In the genomic region with DNA sequence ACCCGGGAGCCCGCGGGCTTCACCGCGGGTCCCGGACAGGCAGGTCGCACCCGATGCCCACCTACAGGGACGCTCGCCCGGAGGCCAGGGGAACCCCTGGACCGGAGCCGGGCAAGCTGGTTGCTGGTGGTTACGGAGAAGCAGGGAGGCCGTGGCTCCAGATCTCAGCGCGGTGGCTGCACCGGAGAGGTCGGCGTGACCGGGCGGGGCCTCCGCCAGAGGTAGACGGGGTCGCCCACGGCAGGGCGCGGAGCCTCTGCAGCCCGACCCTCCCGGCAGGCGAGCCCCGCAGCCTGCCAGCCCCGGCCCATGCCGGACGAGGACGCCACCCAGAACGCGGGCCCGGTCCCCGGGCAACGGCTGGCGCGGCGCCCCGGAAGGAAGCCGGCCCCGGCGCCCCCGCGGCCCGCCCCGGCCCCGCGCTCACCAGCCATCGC, we compare ENCODE assay signal across 8 cellular contexts. TPM values are rescaled to one million over a fixed set of nuclear protein-coding genes. Genes with fewer than 3 reads are reported as not detected.
A peak's percentile ranks its signal among the peaks of the same experiment; 100 is the strongest.
DNase-seq lines count a peak whose midpoint lies in the region; ATAC-seq and TF ChIP-seq lines count a peak whose summit lies in the region.

No MANE protein-coding gene starts in this region.

- no peaks in the 10 kb centered on the region for H3K27me3 Mint-ChIP-seq in naive thymus-derived CD4-positive, alpha-beta T cell

- intact Hi-C loops in dorsolateral prefrontal cortex (cut with DNase I): no loop called here
- intact Hi-C loops in naive thymus-derived CD4-positive, alpha-beta T cell (cut with micrococcal nuclease): loop anchor here (1.0 to 5.0 kb wide), 8 partner anchors 16 to 546 kb away; a partner anchor contains a TSS

- H3K36me3 ChIP-seq in GM06990 (ENCODE audit: control insufficient read depth, insufficient read depth, low read length) (peaks cover 41% of the 10 kb centered on the region), Karpas-422 (ENCODE audit: insufficient read depth, low read length) (peaks cover 7% of the 10 kb centered on the region; the same call in 1 of the 2 replicates)
- H3K36me3 ChIP-seq in naive thymus-derived CD4-positive, alpha-beta T cell (ENCODE audit: control insufficient read depth in 2 of 3, insufficient read depth in 3 of 3, low read length in 3 of 3): peaks cover 12 to 67% (median 18%) of the 10 kb centered on the region in 3 experiments

- no peaks in the 10 kb centered on the region for H3K9me3 Mint-ChIP-seq in naive thymus-derived CD4-positive, alpha-beta T cell

- peaks cover 11% of the 10 kb centered on the region for H3K4me1 ChIP-seq in Karpas-422 (ENCODE audit: low read length)
- peaks cover 7 to 8% of the 10 kb centered on the region in 2 donors for H3K4me1 ChIP-seq in naive thymus-derived CD4-positive, alpha-beta T cell (ENCODE audit: control insufficient read depth in 2 of 2, insufficient read depth in 2 of 2, low read length in 2 of 2)

- H3K4me3 ChIP-seq in GM06990 (replicated peaks; ENCODE audit: low read depth, low read length) (peak overlapping the region; percentile 72), Karpas-422 (ENCODE audit: low read length) (peak overlapping the region; percentile 99), dorsolateral prefrontal cortex (peak overlapping the region; percentile 59 to 91 (median 83))
- peak overlapping the region; percentile 70 for H3K4me3 ChIP-seq in naive thymus-derived CD4-positive, alpha-beta T cell (ENCODE audit: low read length)

- peaks cover 2 to 27% (median 11%) of the 10 kb centered on the region in 7 donors for H3K4me1 Mint-ChIP-seq in naive thymus-derived CD4-positive, alpha-beta T cell

- no peak for DNase-seq in GM06990 (ENCODE audit: extremely low read depth, insufficient read length)
- peak; percentile 58 for DNase-seq in Karpas-422
- peak in 1 of 10 donors; percentile 56 for DNase-seq in dorsolateral prefrontal cortex
- DNase-seq in naive thymus-derived CD4-positive, alpha-beta T cell: peak in 1 of 9 donors; percentile 29
- no peak for DNase-seq in A172 (ENCODE audit: low spot score)
- DNase-seq in medulla oblongata (ENCODE audit: extremely low spot score): no peak

- H3K4me2 ChIP-seq in Karpas-422 (ENCODE audit: low read depth, low read length, poor library complexity, severe bottlenecking): peak overlapping the region; percentile 75

- H3K9me2 ChIP-seq in Karpas-422 (replicated peaks; ENCODE audit: insufficient read depth, low read length): no peaks in the 10 kb centered on the region

- peaks cover 2% of the 10 kb centered on the region; the same call in 1 of the 2 replicates for H4K20me1 ChIP-seq in Karpas-422 (ENCODE audit: insufficient read depth, low read depth, low read length)

- H3K27ac ChIP-seq in Karpas-422 (ENCODE audit: low read length): peak overlapping the region; percentile 29; the same call in 1 of the 2 replicates
- peak overlapping the region in 39 of 59 donors; percentile 12 to 83 (median 57) for H3K27ac ChIP-seq in dorsolateral prefrontal cortex
- H3K27ac ChIP-seq in naive thymus-derived CD4-positive, alpha-beta T cell (ENCODE audit: low read depth, low read length): peak overlapping the region; percentile 68

- peak overlapping the region; percentile 96 for H3K9ac ChIP-seq in Karpas-422 (ENCODE audit: low read length)

- H3K36me3 Mint-ChIP-seq in naive thymus-derived CD4-positive, alpha-beta T cell: peaks cover 0 to 21% (median 4%) of the 10 kb centered on the region in 5 donors

- peak overlapping the region; percentile 72 to 92 (median 86) for H3K4me3 Mint-ChIP-seq in naive thymus-derived CD4-positive, alpha-beta T cell

- no peak for TF ChIP-seq CTCF in GM06990 (IDR thresholded peaks at IDR 0.05; ENCODE audit: insufficient read depth, low read length, poor library complexity, severe bottlenecking)
- TF ChIP-seq CTCF in dorsolateral prefrontal cortex (IDR thresholded peaks at IDR 0.05 in 54 of 56, conservative IDR thresholded peaks at IDR 0.05 in 2 of 56; ENCODE audit: low read depth in 1 of 56, partially characterized antibody in 56 of 56): no peak

- H2AFZ ChIP-seq in Karpas-422 (ENCODE audit: low read length): no peak overlapping the region

- H3K79me2 ChIP-seq in Karpas-422 (ENCODE audit: low read length): peaks cover 20% of the 10 kb centered on the region

- ATAC-seq in GM21576 (IDR thresholded peaks at IDR 0.05; ENCODE audit: unreplicated experiment) (peak; percentile 25), HG03469 (IDR thresholded peaks at IDR 0.05; ENCODE audit: unreplicated experiment) (no peak)
- no peak for ATAC-seq in naive thymus-derived CD4-positive, alpha-beta T cell

- no peak overlapping the region for H3K27ac Mint-ChIP-seq in naive thymus-derived CD4-positive, alpha-beta T cell

- CTCF ChIA-PET in naive thymus-derived CD4-positive, alpha-beta T cell (lab: Charles Lee): no interaction called here

- no peaks in the 10 kb centered on the region for H3K9me3 ChIP-seq in Karpas-422 (ENCODE audit: low read length)
- H3K9me3 ChIP-seq in naive thymus-derived CD4-positive, alpha-beta T cell (ENCODE audit: control insufficient read depth in 2 of 3, low read length in 3 of 3): no peaks in the 10 kb centered on the region

- H3K27me3 ChIP-seq in GM06990 (replicated peaks; ENCODE audit: control insufficient read depth, insufficient read depth, low read length) (no peaks in the 10 kb centered on the region), Karpas-422 (ENCODE audit: low read length) (no peaks in the 10 kb centered on the region), dorsolateral prefrontal cortex (no peaks in the 10 kb centered on the region)
- no peaks in the 10 kb centered on the region for H3K27me3 ChIP-seq in naive thymus-derived CD4-positive, alpha-beta T cell (ENCODE audit: control insufficient read depth in 2 of 2, insufficient read depth in 2 of 2, low read length in 2 of 2)

- POLR2A ChIA-PET in naive thymus-derived CD4-positive, alpha-beta T cell (lab: Charles Lee): interaction anchor here (0.6 to 1.4 kb wide), 5 partner anchors 8 to 225 kb away, joined by 3 to 7 read pairs (median 4); no protein-coding TSS in a partner anchor

RNA-seq across cellular contexts. Expression of a gene that starts 0.3 kb away (rescaled TPM):
- 20.9 and 72.3 TPM in 2 replicates for total RNA-seq in Karpas-422 (2014; rRNA removed; shearing (Covaris generic); ENCODE audit: low replicate concordance)
- 10 to 100 TPM; 38.2 to 73.9 (median 55.5) TPM for total RNA-seq in dorsolateral prefrontal cortex
- 10 to 100 TPM; 17.5 to 43.6 (median 35.2) TPM for total RNA-seq in naive thymus-derived CD4-positive, alpha-beta T cell
- polyA plus RNA-seq in naive thymus-derived CD4-positive, alpha-beta T cell: 10 to 100 TPM; 22.4 to 27.0 TPM
- 93.8 and 108 TPM in 2 replicates for total RNA-seq in A172 (2014; rRNA removed; shearing (Covaris generic))

RNA-seq across cellular contexts. Expression of a gene that starts 7.1 kb away (rescaled TPM):
- total RNA-seq in Karpas-422 (2014; rRNA removed; shearing (Covaris generic); ENCODE audit: low replicate concordance): 19.6 and 33.7 TPM in 2 replicates
- 10 to 100 TPM; 15.0 to 55.8 (median 25.6) TPM for total RNA-seq in dorsolateral prefrontal cortex
- 10 to 100 TPM; 56.0 to 81.4 (median 69.7) TPM for total RNA-seq in naive thymus-derived CD4-positive, alpha-beta T cell
- polyA plus RNA-seq in naive thymus-derived CD4-positive, alpha-beta T cell: 10 to 100 TPM; 21.6 to 38.7 TPM
- 34.9 and 47.0 TPM in 2 replicates for total RNA-seq in A172 (2014; rRNA removed; shearing (Covaris generic))

RNA-seq across cellular contexts. Expression of a gene that starts 8.8 kb away (rescaled TPM):
- 0.07 TPM in 1 of 2 replicates, not detected in the other for total RNA-seq in Karpas-422 (2014; rRNA removed; shearing (Covaris generic); ENCODE audit: low replicate concordance)
- total RNA-seq in dorsolateral prefrontal cortex: 1 to 10 TPM in 118 of 120 experiments, under 1 TPM in 2; 0.50 to 6.5 (median 3.3) TPM
- total RNA-seq in naive thymus-derived CD4-positive, alpha-beta T cell: under 1 TPM in 4 of 5 experiments, not detected in 1; 0.29 to 0.59 (median 0.54) TPM
- polyA plus RNA-seq in naive thymus-derived CD4-positive, alpha-beta T cell: under 1 TPM in 1 of 2 donors, not detected in 1; 0.20 TPM
- 0.77 and 1.8 TPM in 2 replicates for total RNA-seq in A172 (2014; rRNA removed; shearing (Covaris generic))

RNA-seq across cellular contexts. Expression of a gene that starts 16.7 kb away (rescaled TPM):
- total RNA-seq in Karpas-422 (2014; rRNA removed; shearing (Covaris generic); ENCODE audit: low replicate concordance): 10.9 and 14.9 TPM in 2 replicates
- 10 to 100 TPM; 30.1 to 60.2 (median 41.1) TPM for total RNA-seq in dorsolateral prefrontal cortex
- total RNA-seq in naive thymus-derived CD4-positive, alpha-beta T cell: 10 to 100 TPM; 12.9 to 28.1 (median 18.1) TPM
- 1 to 10 TPM; 2.4 to 2.6 TPM for polyA plus RNA-seq in naive thymus-derived CD4-positive, alpha-beta T cell
- 30.1 and 37.6 TPM in 2 replicates for total RNA-seq in A172 (2014; rRNA removed; shearing (Covaris generic))

RNA-seq across cellular contexts. Expression of a gene that starts 19.3 kb away (rescaled TPM):
- 87.1 and 132 TPM in 2 replicates for total RNA-seq in Karpas-422 (2014; rRNA removed; shearing (Covaris generic); ENCODE audit: low replicate concordance)
- 100 to 1,000 TPM in 33 of 120 experiments, 10 to 100 TPM in 87; 64.0 to 121 (median 92.6) TPM for total RNA-seq in dorsolateral prefrontal cortex
- 100 to 1,000 TPM in 1 of 5 experiments, 10 to 100 TPM in 4; 30.8 to 106 (median 40.5) TPM for total RNA-seq in naive thymus-derived CD4-positive, alpha-beta T cell
- 100 to 1,000 TPM; 245 to 278 TPM for polyA plus RNA-seq in naive thymus-derived CD4-positive, alpha-beta T cell
- total RNA-seq in A172 (2014; rRNA removed; shearing (Covaris generic)): 207 and 245 TPM in 2 replicates

Comparison
In these comparisons a context has a peak if more than half of its experiments do, and no peak if none do; other contexts are left out.
1. intact Hi-C loops: an anchor here in naive thymus-derived CD4-positive, alpha-beta T cell (1.0 to 5.0 kb wide); none called in dorsolateral prefrontal cortex.